16 cellular contexts compared by ENCODE assay signal in the genomic region with DNA sequence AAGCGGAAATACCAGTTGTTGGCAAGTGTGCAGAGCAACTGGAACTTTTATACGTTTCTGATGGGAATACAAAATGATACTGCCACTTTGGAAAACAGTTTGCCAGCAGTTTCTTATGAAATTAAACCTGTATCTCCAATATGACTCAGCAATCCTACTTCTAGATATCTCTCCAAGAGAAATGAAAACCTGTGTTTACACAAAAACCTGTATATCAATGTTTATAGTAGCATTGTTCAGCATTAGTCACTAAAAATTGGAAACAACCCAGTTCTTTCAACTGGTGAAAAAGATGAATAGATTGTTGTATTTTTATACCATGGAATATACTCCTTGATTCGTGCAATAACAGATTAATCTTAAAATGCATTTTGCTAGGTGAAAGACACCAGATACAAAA. TPM values are rescaled to one million over a fixed set of nuclear protein-coding genes. Genes with fewer than 3 reads are reported as not detected.
DNase-seq lines count a peak whose midpoint lies in the region; ATAC-seq and TF ChIP-seq lines count a peak whose summit lies in the region.
"Had no signal": no experiment of that assay in that cellular context is flagged by ENCODE, and none has a peak within 500 bp of the region (broad histone marks: within the 10 kb centered on the region; RNA-seq: fewer than 3 reads in every experiment).

No MANE protein-coding gene starts in this region.

- TF ChIP-seq CTCF in AG04450 (IDR thresholded peaks at IDR 0.05; ENCODE audit: low read depth, low read length) (no peak), LNCaP clone FGC (IDR thresholded peaks at IDR 0.05; ENCODE audit: control insufficient read depth, extremely low read depth, insufficient read depth) (no peak), astrocyte of the spinal cord (IDR thresholded peaks at IDR 0.05; ENCODE audit: low read depth, low read length) (no peak), foreskin keratinocyte (conservative IDR thresholded peaks at IDR 0.05) (no peak)

- H3K4me1 ChIP-seq in foreskin keratinocyte, result no peaks in the 10 kb centered on the region

- H3K27ac ChIP-seq in AG04450 (ENCODE audit: low read depth, low read length) (peak overlapping the region; percentile 57), foreskin keratinocyte (no peak overlapping the region)

- H3K27me3 ChIP-seq in AG04450 (ENCODE audit: control insufficient read depth, insufficient read depth, low read length), result no peaks in the 10 kb centered on the region
- H3K27me3 ChIP-seq in foreskin keratinocyte, result no peaks in the 10 kb centered on the region

- in situ Hi-C loops in astrocyte of the spinal cord (cut with HindIII; ENCODE audit: low sequenced_read_pairs), result no loop called here

- CTCF ChIA-PET in AG04450 (lab: Charles Lee), result no interaction called here

- no peaks in the 10 kb centered on the region for H3K9me3 ChIP-seq in AG04450 (ENCODE audit: control insufficient read depth, insufficient read depth, low read length)

- DNase-seq in AG04450 (ENCODE audit: low read depth, low spot score), result peak; percentile 18
- peak; percentile 86 for DNase-seq in LNCaP clone FGC (ENCODE audit: low read depth)
- peak; percentile 50 for DNase-seq in astrocyte of the spinal cord (ENCODE audit: low read depth, low spot score)
- DNase-seq in foreskin keratinocyte, result peak; percentile 21 to 35
- DNase-seq in epidermal melanocyte (ENCODE audit: insufficient read length, low spot score), result no peak
- DNase-seq in NCI-H1105 treated with DMSO at 0.1 percent for 48 hours (lab: John Stamatoyannopoulos, UW), result no peak
- DNase-seq in NCI-H1694 (lab: John Stamatoyannopoulos, UW), result no peak
- no peak for DNase-seq in NOMO-1 treated with dmso at 0.1 percent for 144 hours (lab: John Stamatoyannopoulos, UW; ENCODE audit: unreplicated experiment)
- DNase-seq: activated naive CD4-positive, alpha-beta T cell treated with anti-CD3 and anti-CD28 coated beads for 36 hours; GOT3; mesendoderm; NCI-H1417 treated with DMSO at 0.1 percent for 48 hours; NCI-H524; T-helper 1 cell had no signal

- peak; percentile 65 for ATAC-seq in foreskin keratinocyte
- ATAC-seq: sciatic nerve; stimulated activated memory B cell treated with anti-CD40 and anti-IgM and Interleukin-4, amounts not matched to agents 10 μg/mL and 1 μg/mL and 100 μg/mL, for 72 hours had no signal

- H3K4me3 ChIP-seq in AG04450 (ENCODE audit: low read depth, low read length) (no peak overlapping the region), LNCaP clone FGC (ENCODE audit: low read depth, low read length) (no peak overlapping the region), astrocyte of the spinal cord (ENCODE audit: low read depth, low read length) (no peak overlapping the region)

- POLR2A ChIA-PET in AG04450 (lab: Yijun Ruan, JAX), result no interaction called here

RNA-seq across cellular contexts. Expression of a gene that starts 26.8 kb away (rescaled TPM):
- polyA plus RNA-seq in AG04450 (2011; rRNA removed) (14.5 and 18.5 TPM in 2 replicates), foreskin keratinocyte (0.51 and 0.53 TPM in 2 replicates)
- polyA minus RNA-seq in AG04450 (2011; rRNA and poly(A)+ RNA removed), result 26.1 and 47.7 TPM in 2 replicates
- total RNA-seq in foreskin keratinocyte, result 3.8 and 3.9 TPM in 2 replicates

RNA-seq across cellular contexts. Expression of a gene that starts 32.1 kb away (rescaled TPM):
- polyA plus RNA-seq in AG04450 (2011; rRNA removed), result 0.40 and 0.47 TPM in 2 replicates
- 0.64 TPM in 1 of 2 replicates, not detected in the other for polyA minus RNA-seq in AG04450 (2011; rRNA and poly(A)+ RNA removed)
- total RNA-seq in foreskin keratinocyte, result not detected in 2 replicates
- polyA plus RNA-seq in foreskin keratinocyte, result 0.10 and 0.11 TPM in 2 replicates
- total RNA-seq: sciatic nerve had no signal

RNA-seq across cellular contexts. Expression of a gene that starts 38.0 kb away (rescaled TPM):
- polyA plus RNA-seq in AG04450 (2011; rRNA removed) (753 and 835 TPM in 2 replicates), foreskin keratinocyte (546 and 558 TPM in 2 replicates)
- 108 and 115 TPM in 2 replicates for polyA minus RNA-seq in AG04450 (2011; rRNA and poly(A)+ RNA removed)
- total RNA-seq in foreskin keratinocyte, result 396 and 408 TPM in 2 replicates

RNA-seq across cellular contexts. Expression of a gene that starts 42.1 kb away (rescaled TPM):
- polyA plus RNA-seq in AG04450 (2011; rRNA removed) (74.4 and 92.7 TPM in 2 replicates), foreskin keratinocyte (21.1 TPM in 2 replicates)
- 81.7 and 95.2 TPM in 2 replicates for polyA minus RNA-seq in AG04450 (2011; rRNA and poly(A)+ RNA removed)
- 52.8 and 63.6 TPM in 2 replicates for total RNA-seq in foreskin keratinocyte

Comparison
In these comparisons a context has a peak if more than half of its experiments do, and no peak if none do; other contexts are left out.
1. DNase-seq: peak in AG04450 (single experiment), LNCaP clone FGC (single experiment), astrocyte of the spinal cord (single experiment) and foreskin keratinocyte (2 of 2); none in epidermal melanocyte (single experiment), NCI-H1105 treated with DMSO at 0.1 percent for 48 hours (single experiment), NCI-H1694 (single experiment) and NOMO-1 treated with dmso at 0.1 percent for 144 hours (single experiment).
2. RNA of a gene that starts 26.8 kb away (polyA plus RNA-seq): 14.5 to 18.5 TPM in AG04450; 0.51 to 0.53 TPM in foreskin keratinocyte; every median in the first group is over 10 times any median in the second.